Comparison of ENCODE assay signal across 21 cellular contexts in genomic region chr12:89826468-89826867, GRCh38.
A peak's percentile ranks its signal among the peaks of the same experiment; 100 is the strongest.
DNase-seq lines count a peak whose midpoint lies in the region; ATAC-seq, FAIRE-seq and TF ChIP-seq lines count a peak whose summit lies in the region.
"Had no signal": no experiment of that assay in that cellular context is flagged by ENCODE, and none has a peak within 500 bp of the region (broad histone marks: within the 10 kb centered on the region; RNA-seq: fewer than 3 reads in every experiment).

No MANE protein-coding gene starts in this region.

- POLR2A ChIA-PET in A549 (lab: Yijun Ruan, JAX) = no interaction called here
- POLR2A ChIA-PET in OCI-LY7 (lab: Charles Lee) = interaction anchor here (2.3 kb wide), 1 partner anchor 13 kb away, joined by 12 read pairs; no protein-coding TSS in a partner anchor

- TF ChIP-seq POLR2A in A549 (IDR thresholded peaks at IDR 0.05; ENCODE audit: low read length) = no peak

- H3K36me3 ChIP-seq in OCI-LY7 (ENCODE audit: insufficient read depth, low read length) (no peaks in the 10 kb centered on the region), neural progenitor cell (no peaks in the 10 kb centered on the region)
- H3K36me3 ChIP-seq: BE2C had no signal

- ATAC-seq in A549 = peak in 1 of 2 experiments; percentile 30; a peak in 3 of 6 replicates
- no peak for ATAC-seq in HG03097 (IDR thresholded peaks at IDR 0.05; ENCODE audit: low FRiP score, unreplicated experiment)
- ATAC-seq in GM21447 (IDR thresholded peaks at IDR 0.05; ENCODE audit: unreplicated experiment) = no peak

- no peaks in the 10 kb centered on the region for H3K36me3 Mint-ChIP-seq in dendritic cell treated with granulocyte-macrophage colony-stimulating factor and Interleukin-4, amounts not matched to agents 40 ng/mL and 50 ng/mL, for 4 days (ENCODE audit: low read depth)
- no peaks in the 10 kb centered on the region for H3K36me3 Mint-ChIP-seq in neural progenitor cell
- H3K36me3 Mint-ChIP-seq: CD4-positive, CD25-positive, alpha-beta regulatory T cell had no signal

- H3K27me3 ChIP-seq in neural progenitor cell = no peaks in the 10 kb centered on the region
- H3K27me3 ChIP-seq: BE2C had no signal

- 84% methylated on average over 2 of the region's 2 CpGs for WGBS in A549 (ENCODE audit: missing lambda C conversion rate)

- H3K4me1 ChIP-seq in A549 (peaks cover 34% of the 10 kb centered on the region), OCI-LY7 (ENCODE audit: insufficient read depth, low read length, poor library complexity, severe bottlenecking) (peaks cover 23% of the 10 kb centered on the region), neural progenitor cell (peaks cover 14% of the 10 kb centered on the region)
- H3K4me1 ChIP-seq: BE2C had no signal

- peak overlapping the region; percentile 28 for H3K27ac Mint-ChIP-seq in dendritic cell treated with granulocyte-macrophage colony-stimulating factor and Interleukin-4, amounts not matched to agents 40 ng/mL and 50 ng/mL, for 4 days
- peak overlapping the region; percentile 21 for H3K27ac Mint-ChIP-seq in neural progenitor cell
- H3K27ac Mint-ChIP-seq: CD4-positive, CD25-positive, alpha-beta regulatory T cell; H9 had no signal

- H2AFZ ChIP-seq in OCI-LY7 (ENCODE audit: low read length) = peak overlapping the region; percentile 92; the same call in 1 of the 2 replicates
- H2AFZ ChIP-seq in neural progenitor cell (replicated peaks) = no peak overlapping the region

- H3K4me2 ChIP-seq in A549 = peak overlapping the region; percentile 83
- H3K4me2 ChIP-seq in OCI-LY7 (ENCODE audit: low read length) = no peak overlapping the region; the same call in 1 of the 2 replicates
- H3K4me2 ChIP-seq in neural progenitor cell = no peak overlapping the region

- no peaks in the 10 kb centered on the region for H3K9me3 ChIP-seq in A549
- no peaks in the 10 kb centered on the region for H3K9me3 ChIP-seq in OCI-LY7 (ENCODE audit: low read length)
- no peaks in the 10 kb centered on the region for H3K9me3 ChIP-seq in neural progenitor cell (ENCODE audit: low read depth)
- H3K9me3 ChIP-seq: BE2C had no signal

- H3K9me2 ChIP-seq in OCI-LY7 (ENCODE audit: insufficient read depth, low read length) = no peaks in the 10 kb centered on the region

- peaks cover 2% of the 10 kb centered on the region for H3K27me3 Mint-ChIP-seq in dendritic cell treated with granulocyte-macrophage colony-stimulating factor and Interleukin-4, amounts not matched to agents 40 ng/mL and 50 ng/mL, for 4 days
- H3K27me3 Mint-ChIP-seq in neural progenitor cell (ENCODE audit: insufficient read depth, low read depth) = no peaks in the 10 kb centered on the region
- H3K27me3 Mint-ChIP-seq: CD4-positive, CD25-positive, alpha-beta regulatory T cell had no signal

- no peak overlapping the region for H3K9ac ChIP-seq in neural progenitor cell

- no peak for TF ChIP-seq RAD21 in A549 (conservative IDR thresholded peaks at IDR 0.05 in 1 of 2, IDR thresholded peaks at IDR 0.05 in 1 of 2)

- H4K20me1 ChIP-seq in OCI-LY7 (ENCODE audit: insufficient read depth, low read length) (no peaks in the 10 kb centered on the region), neural progenitor cell (ENCODE audit: low read depth) (no peaks in the 10 kb centered on the region)

- intact Hi-C loops in OCI-LY7 (cut with micrococcal nuclease; ENCODE audit: unreplicated experiment) = no loop called here
- intact Hi-C loops in dendritic cell treated with granulocyte-macrophage colony-stimulating factor and Interleukin-4, amounts not matched to agents 40 ng/mL and 50 ng/mL, for 4 days (cut with micrococcal nuclease) = no loop called here

- BruUV-seq in OCI-LY7 (replicated peaks; lab: Mats Ljungman, UMichigan) = no TSS peak

- CTCF ChIA-PET in A549 (lab: Yijun Ruan, JAX) (no interaction called here), OCI-LY7 (lab: Charles Lee; ENCODE audit: unreplicated experiment) (no interaction called here)

- TF ChIP-seq CTCF in A549 (IDR thresholded peaks at IDR 0.05) (no peak), OCI-LY7 (conservative IDR thresholded peaks at IDR 0.05; ENCODE audit: low read length) (no peak), neural progenitor cell (IDR thresholded peaks at IDR 0.05) (no peak)

- FAIRE-seq in A549 (lab: Jason Lieb, UNC) = no peak
- FAIRE-seq: GM18507, HTR-8/SVneo had no signal

- no peak overlapping the region for H3K4me3 Mint-ChIP-seq in dendritic cell treated with granulocyte-macrophage colony-stimulating factor and Interleukin-4, amounts not matched to agents 40 ng/mL and 50 ng/mL, for 4 days
- H3K4me3 Mint-ChIP-seq in neural progenitor cell = no peak overlapping the region
- H3K4me3 Mint-ChIP-seq: H9 had no signal

- H3K4me1 Mint-ChIP-seq in dendritic cell treated with granulocyte-macrophage colony-stimulating factor and Interleukin-4, amounts not matched to agents 40 ng/mL and 50 ng/mL, for 4 days (ENCODE audit: low read depth) = peaks cover 22% of the 10 kb centered on the region
- H3K4me1 Mint-ChIP-seq in neural progenitor cell = peaks cover 13% of the 10 kb centered on the region

- H3K27ac ChIP-seq in A549 (peak overlapping the region; percentile 77 to 88), OCI-LY7 (ENCODE audit: low read depth, low read length, poor library complexity, severe bottlenecking) (no peak overlapping the region), neural progenitor cell (no peak overlapping the region)
- H3K27ac ChIP-seq: SK-N-MC had no signal

- no peak for TF ChIP-seq EP300 in A549 (IDR thresholded peaks at IDR 0.05)

- peaks cover 15% of the 10 kb centered on the region for H3K9me3 Mint-ChIP-seq in dendritic cell treated with granulocyte-macrophage colony-stimulating factor and Interleukin-4, amounts not matched to agents 40 ng/mL and 50 ng/mL, for 4 days
- peaks cover 5% of the 10 kb centered on the region for H3K9me3 Mint-ChIP-seq in neural progenitor cell
- H3K9me3 Mint-ChIP-seq: H9 had no signal

- H3K79me2 ChIP-seq in OCI-LY7 (ENCODE audit: insufficient read depth, low read depth, low read length) (no peaks in the 10 kb centered on the region), neural progenitor cell (ENCODE audit: low read depth) (no peaks in the 10 kb centered on the region)

- H3K4me3 ChIP-seq in A549 (no peak overlapping the region), OCI-LY7 (ENCODE audit: low read depth, low read length, poor library complexity, severe bottlenecking) (no peak overlapping the region), neural progenitor cell (no peak overlapping the region)
- H3K4me3 ChIP-seq: SK-N-MC had no signal

- DNase-seq in A549 (ENCODE audit: low read depth in 1 of 2, low spot score in 1 of 2) = no peak
- no peak for DNase-seq in OCI-LY7 (ENCODE audit: low spot score)
- no peak for DNase-seq in neural progenitor cell (ENCODE audit: low spot score)
- no peak for DNase-seq in DMS153 treated with DMSO at 0.1 percent for 48 hours (lab: John Stamatoyannopoulos, UW; ENCODE audit: unreplicated experiment)
- DNase-seq in NCI-H2227 treated with DMSO at 0.1 percent for 48 hours (lab: John Stamatoyannopoulos, UW) = no peak
- DNase-seq: 8988T; BE2C; Calu3; CD4-positive, CD25-positive, alpha-beta regulatory T cell; DMS53; H9; IMR-90; NCI-H187; NCI-H2107; NCI-H774 had no signal

- H3F3A ChIP-seq in neural progenitor cell (ENCODE audit: low read depth) = no peaks in the 10 kb centered on the region

TF ChIP-seq in A549, 52 proteins besides CTCF, POLR2A, EP300 and RAD21:
- no peak for TF ChIP-seq ESRRA (IDR thresholded peaks at IDR 0.05; ENCODE audit: borderline replicate concordance, low read length)
- TF ChIP-seq TFCP2L1 (CRISPR knock-in tag; IDR thresholded peaks at IDR 0.05) = no peak
- no peak for TF ChIP-seq NR3C1 (IDR thresholded peaks at IDR 0.05)
- no peak for TF ChIP-seq HOXA7 (CRISPR knock-in tag; IDR thresholded peaks at IDR 0.05)

Comparison
In these comparisons a context has a peak if more than half of its experiments do, and no peak if none do; other contexts are left out.
1. H3K27ac ChIP-seq: peak in A549 (2 of 2); none in OCI-LY7 (single experiment) and neural progenitor cell (single experiment).